13 cellular contexts compared by ENCODE assay signal in the genomic region with DNA sequence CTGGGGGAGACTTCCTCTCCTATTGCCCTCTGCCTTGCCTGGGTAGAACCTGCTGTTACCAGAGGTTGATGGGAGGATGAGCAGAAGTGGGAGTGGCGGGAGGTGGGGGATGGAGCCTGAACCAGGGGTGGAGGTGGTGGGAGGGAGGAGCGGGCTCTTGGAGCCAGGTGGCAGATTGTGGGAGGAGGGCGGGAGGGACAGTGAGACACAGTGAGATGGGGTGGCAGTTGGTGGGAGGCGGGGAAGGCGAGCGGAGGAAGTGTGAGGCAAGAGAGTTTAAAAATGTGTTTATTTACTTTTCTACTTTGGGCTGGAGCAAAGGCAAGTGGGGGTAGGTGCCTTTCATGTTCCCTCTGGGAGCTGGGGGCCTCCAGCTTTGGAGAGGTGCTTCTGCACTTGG.
DNase-seq lines count a peak whose midpoint lies in the region; TF ChIP-seq lines count a peak whose summit lies in the region.
"Had no signal": no experiment of that assay in that cellular context is flagged by ENCODE, and none has a peak within 500 bp of the region (broad histone marks: within the 10 kb centered on the region; RNA-seq: fewer than 3 reads in every experiment).

No MANE protein-coding gene starts in this region.

- peak overlapping the region in 5 of 8 donors; percentile 51 to 84 (median 73) for H3K27ac ChIP-seq in spleen
- H3K27ac ChIP-seq: adrenal gland had no signal

- TF ChIP-seq CTCF in spleen (IDR thresholded peaks at IDR 0.05 in 8 of 11, conservative IDR thresholded peaks at IDR 0.05 in 3 of 11) (no peak), GM10266 (IDR thresholded peaks at IDR 0.05; ENCODE audit: control insufficient read depth, insufficient read depth, low read depth, missing control alignments) (no peak)

- peak overlapping the region in 1 of 8 donors; percentile 40 for H3K4me3 ChIP-seq in spleen
- H3K4me3 ChIP-seq: adrenal gland, lung had no signal

- TF ChIP-seq POLR2A in spleen (IDR thresholded peaks at IDR 0.05): no peak

- H3K36me3 ChIP-seq in spleen: no peaks in the 10 kb centered on the region
- H3K36me3 ChIP-seq: adrenal gland had no signal

- peak overlapping the region; percentile 33 for H3K27ac Mint-ChIP-seq in dendritic cell treated with granulocyte-macrophage colony-stimulating factor and Interleukin-4, amounts not matched to agents 40 ng/mL and 50 ng/mL, for 4 days

- H3K27me3 Mint-ChIP-seq in dendritic cell treated with granulocyte-macrophage colony-stimulating factor and Interleukin-4, amounts not matched to agents 40 ng/mL and 50 ng/mL, for 4 days: no peaks in the 10 kb centered on the region

- no peaks in the 10 kb centered on the region for H3K9me3 ChIP-seq in spleen
- H3K9me3 ChIP-seq: adrenal gland had no signal

- peaks cover 0 to 25% (median 0%) of the 10 kb centered on the region in 7 donors for H3K27me3 ChIP-seq in spleen (replicated peaks in 1 of 7)
- H3K27me3 ChIP-seq: adrenal gland had no signal

- H3K4me1 Mint-ChIP-seq in dendritic cell treated with granulocyte-macrophage colony-stimulating factor and Interleukin-4, amounts not matched to agents 40 ng/mL and 50 ng/mL, for 4 days (ENCODE audit: low read depth): peaks cover 22% of the 10 kb centered on the region

- 18 to 47% (median 36%) methylated on average over 6 of the region's 6 CpGs for WGBS in spleen, 5 donors

- peaks cover 0 to 4% (median 0%) of the 10 kb centered on the region in 6 donors for H3K4me1 ChIP-seq in spleen
- H3K4me1 ChIP-seq: adrenal gland had no signal

- DNase-seq in HT-29 (ENCODE audit: low spot score) (peak; percentile 12), NCI-H524 treated with DMSO at 0.1 percent for 48 hours (lab: John Stamatoyannopoulos, UW) (peak; percentile 47), spleen (no peak), GM10266 (ENCODE audit: extremely low spot score) (no peak), NCI-H1930 (lab: John Stamatoyannopoulos, UW) (no peak)
- DNase-seq in activated naive CD4-positive, alpha-beta T cell (lab: John Stamatoyannopoulos, UW): no peak
- DNase-seq: activated CD4-positive, alpha-beta T cell treated with anti-CD3 and anti-CD28 coated beads, Interleukin-2, amount 50 U/mL, for 1 hour; activated T-cell treated with anti-CD3 and anti-CD28 coated beads, Interleukin-2, amount 50 U/mL, for 4 hours; COR-L47; NCI-H2081 treated with DMSO at 0.1 percent for 48 hours had no signal

- intact Hi-C loops in dendritic cell treated with granulocyte-macrophage colony-stimulating factor and Interleukin-4, amounts not matched to agents 40 ng/mL and 50 ng/mL, for 4 days (cut with micrococcal nuclease): no loop called here
- intact Hi-C loops in spleen (cut with DNase I; ENCODE audit: low total_unique reads): no loop called here

- H3K36me3 Mint-ChIP-seq in dendritic cell treated with granulocyte-macrophage colony-stimulating factor and Interleukin-4, amounts not matched to agents 40 ng/mL and 50 ng/mL, for 4 days (ENCODE audit: low read depth): no peaks in the 10 kb centered on the region

- no peak overlapping the region for H3K4me3 Mint-ChIP-seq in dendritic cell treated with granulocyte-macrophage colony-stimulating factor and Interleukin-4, amounts not matched to agents 40 ng/mL and 50 ng/mL, for 4 days
- H3K4me3 Mint-ChIP-seq: activated T-cell treated with anti-CD3 and anti-CD28 coated beads, Interleukin-2, amount 50 U/mL, for 4 hours had no signal

- H3K9me3 Mint-ChIP-seq in dendritic cell treated with granulocyte-macrophage colony-stimulating factor and Interleukin-4, amounts not matched to agents 40 ng/mL and 50 ng/mL, for 4 days: peaks cover 21% of the 10 kb centered on the region
- H3K9me3 Mint-ChIP-seq: activated T-cell treated with anti-CD3 and anti-CD28 coated beads, Interleukin-2, amount 50 U/mL, for 4 hours had no signal

Comparison
In these comparisons a context has a peak if more than half of its experiments do, and no peak if none do; other contexts are left out.
1. DNase-seq: peak in HT-29 (single experiment) and NCI-H524 treated with DMSO at 0.1 percent for 48 hours (single experiment); none in spleen (single experiment), GM10266 (single experiment), activated naive CD4-positive, alpha-beta T cell (0 of 4) and NCI-H1930 (0 of 2).